ENCODE assay signal across 8 cellular contexts in the genomic region with DNA sequence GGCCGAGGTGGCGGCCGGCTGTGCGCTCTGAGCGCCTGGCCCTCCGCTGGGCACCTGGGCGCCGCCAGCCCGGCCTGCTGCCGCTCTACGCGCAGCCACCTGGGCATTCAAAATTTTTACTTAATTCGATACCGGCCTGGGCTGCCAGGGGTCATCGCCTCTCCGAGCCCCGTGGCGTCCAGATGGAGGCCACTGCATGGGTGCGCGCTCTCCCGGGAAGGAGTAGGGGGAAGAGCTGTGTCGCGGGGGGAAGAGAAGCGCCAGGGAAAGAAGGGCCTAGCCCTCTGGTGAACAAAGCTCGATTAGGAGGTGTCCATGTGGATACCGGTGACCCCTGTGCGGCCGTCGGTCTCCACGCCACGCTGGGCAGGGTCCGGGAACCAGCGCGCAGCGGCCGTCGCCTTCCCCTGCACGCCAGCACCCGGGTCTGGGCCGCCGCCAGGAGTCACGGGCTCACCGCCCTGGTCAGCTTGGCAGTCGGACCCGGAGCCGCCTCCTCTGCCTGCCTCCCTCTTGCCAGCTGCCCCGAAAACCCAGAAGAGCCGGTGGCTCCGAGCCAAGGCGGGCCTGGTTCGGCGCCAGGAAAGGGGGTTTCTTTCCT. TPM values are rescaled to one million over a fixed set of nuclear protein-coding genes. Genes with fewer than 3 reads are reported as not detected.
A peak's percentile ranks its signal among the peaks of the same experiment; 100 is the strongest.
DNase-seq lines count a peak whose midpoint lies in the region; ATAC-seq lines count a peak whose summit lies in the region.

No MANE protein-coding gene starts in this region.

- H3K27me3 Mint-ChIP-seq in stimulated activated naive CD8-positive, alpha-beta T cell treated with anti-CD3 and anti-CD28 coated beads, Interleukin-15, amount 100 ng/mL, for 72 hours = no peaks in the 10 kb centered on the region

- H3K4me3 Mint-ChIP-seq in stimulated activated naive CD8-positive, alpha-beta T cell treated with anti-CD3 and anti-CD28 coated beads, Interleukin-15, amount 100 ng/mL, for 72 hours = peak overlapping the region; percentile 95 to 98

- peaks cover 38% of the 10 kb centered on the region for H3K4me1 Mint-ChIP-seq in stimulated activated naive CD8-positive, alpha-beta T cell treated with anti-CD3 and anti-CD28 coated beads, Interleukin-15, amount 100 ng/mL, for 72 hours

- peak; percentile 3 for ATAC-seq in HG02884 (IDR thresholded peaks at IDR 0.05; ENCODE audit: unreplicated experiment)
- peak; percentile 12 for ATAC-seq in stimulated activated naive CD8-positive, alpha-beta T cell treated with anti-CD3 and anti-CD28 coated beads, Interleukin-15, amount 100 ng/mL, for 72 hours

- peak overlapping the region; percentile 80 to 82 for H3K27ac Mint-ChIP-seq in stimulated activated naive CD8-positive, alpha-beta T cell treated with anti-CD3 and anti-CD28 coated beads, Interleukin-15, amount 100 ng/mL, for 72 hours

- peak; percentile 3 for DNase-seq in stimulated activated CD4-positive, alpha-beta T cell treated with anti-CD3 and anti-CD28 coated beads, Interleukin-1b, Interleukin-23, amount 100 ng/mL, for 48 hours
- DNase-seq in stimulated activated CD4-positive, alpha-beta T cell treated with anti-CD3 and anti-CD28 coated beads, Interleukin-15, amount 100 ng/mL, for 24 hours = no peak
- DNase-seq in RKO (ENCODE audit: low spot score) (peak; percentile 47), cerebellum (ENCODE audit: low spot score) (peak; percentile 51), NCI-H2081 treated with DMSO at 0.1 percent for 48 hours (lab: John Stamatoyannopoulos, UW) (no peak)
- DNase-seq in stimulated activated naive CD8-positive, alpha-beta T cell treated with anti-CD3 and anti-CD28 coated beads, Interleukin-15, amount 100 ng/mL, for 72 hours = no peak

- H3K9me3 Mint-ChIP-seq in stimulated activated naive CD8-positive, alpha-beta T cell treated with anti-CD3 and anti-CD28 coated beads, Interleukin-15, amount 100 ng/mL, for 72 hours = no peaks in the 10 kb centered on the region

- no peaks in the 10 kb centered on the region for H3K27me3 ChIP-seq in layer of hippocampus (ENCODE audit: control insufficient read depth, insufficient read depth, low read length)

- peak overlapping the region; percentile 65 for H3K27ac ChIP-seq in layer of hippocampus (ENCODE audit: low read depth, low read length)

RNA-seq across cellular contexts. Expression of gene BIVM, which starts 0.7 kb away (rescaled TPM):
- 66.5 TPM for total RNA-seq in cerebellum

RNA-seq across cellular contexts. Expression of gene POGLUT2, which starts 0.9 kb away (rescaled TPM):
- total RNA-seq in cerebellum = 13.4 TPM

RNA-seq across cellular contexts. Expression of gene TEX30, which starts 26.1 kb away (rescaled TPM):
- total RNA-seq in cerebellum = 12.8 TPM

RNA-seq across cellular contexts. Expression of gene ERCC5, which starts 46.2 kb away (rescaled TPM):
- 55.1 TPM for total RNA-seq in cerebellum

Comparison
In these comparisons a context has a peak if more than half of its experiments do, and no peak if none do; other contexts are left out.
1. DNase-seq: peak in stimulated activated CD4-positive, alpha-beta T cell treated with anti-CD3 and anti-CD28 coated beads, Interleukin-1b, Interleukin-23, amount 100 ng/mL, for 48 hours (single experiment), RKO (single experiment) and cerebellum (single experiment); none in stimulated activated CD4-positive, alpha-beta T cell treated with anti-CD3 and anti-CD28 coated beads, Interleukin-15, amount 100 ng/mL, for 24 hours (single experiment), stimulated activated naive CD8-positive, alpha-beta T cell treated with anti-CD3 and anti-CD28 coated beads, Interleukin-15, amount 100 ng/mL, for 72 hours (0 of 2) and NCI-H2081 treated with DMSO at 0.1 percent for 48 hours (single experiment).